Comparison of ENCODE assay signal across 23 cellular contexts in genomic region chr7:100576384-100576993, GRCh38. TPM values are rescaled to one million over a fixed set of nuclear protein-coding genes. Genes with fewer than 3 reads are reported as not detected.
DNase-seq lines count a peak whose midpoint lies in the region; ATAC-seq and TF ChIP-seq lines count a peak whose summit lies in the region.
"Had no signal": no experiment of that assay in that cellular context is flagged by ENCODE, and none has a peak within 500 bp of the region (broad histone marks: within the 10 kb centered on the region; RNA-seq: fewer than 3 reads in every experiment).

No MANE protein-coding gene starts in this region.

- H3K79me2 ChIP-seq in SK-N-SH (ENCODE audit: insufficient read depth): no peaks in the 10 kb centered on the region
- no peaks in the 10 kb centered on the region for H3K79me2 ChIP-seq in H9 (ENCODE audit: insufficient read depth, low read length)

- H3K4me1 Mint-ChIP-seq in H9 (peaks cover 11% of the 10 kb centered on the region in 2 experiments), endothelial cell (ENCODE audit: unreplicated experiment) (peaks cover 4% of the 10 kb centered on the region)

- H3K4me3 ChIP-seq in SK-N-SH (ENCODE audit: low read depth in 2 of 2, low read length in 1 of 2) (no peak overlapping the region), neuronal stem cell (ENCODE audit: low read length in 2 of 2) (no peak overlapping the region)
- H3K4me3 ChIP-seq: GM23248 had no signal

- no peaks in the 10 kb centered on the region for H3K4me1 ChIP-seq in SK-N-SH (ENCODE audit: control insufficient read depth in 1 of 2, insufficient read depth in 2 of 2, low read depth in 1 of 2, low read length in 1 of 2)
- peaks cover 4% of the 10 kb centered on the region; the same call in 1 of the 2 replicates for H3K4me1 ChIP-seq in H9 (ENCODE audit: insufficient read depth, low read length)
- H3K4me1 ChIP-seq in neuronal stem cell (ENCODE audit: control insufficient read depth in 2 of 2, insufficient read depth in 1 of 2, low read depth in 1 of 2, low read length in 2 of 2): peaks cover 10 to 12% of the 10 kb centered on the region in 2 donors

- H4K91ac ChIP-seq in H9 (ENCODE audit: insufficient read length, low read depth, low read length): no peak overlapping the region
- H4K91ac ChIP-seq in neuronal stem cell (ENCODE audit: low read depth, low read length, poor library complexity): no peak overlapping the region

- CTCF ChIA-PET in SK-N-SH (lab: Yijun Ruan, JAX): interaction anchor here (0.6 to 4.3 kb wide), 7 partner anchors 9 to 74 kb away, joined by 3 to 30 read pairs (median 6); partner anchors contain the start of gene FBXO24

- H3K27me3 Mint-ChIP-seq in H9 (ENCODE audit: low read depth) (no peaks in the 10 kb centered on the region), endothelial cell (ENCODE audit: unreplicated experiment) (peaks cover 20% of the 10 kb centered on the region)

- H2BK15ac ChIP-seq in H9 (ENCODE audit: low read depth, low read length) (no peak overlapping the region), neuronal stem cell (ENCODE audit: low read length) (no peak overlapping the region)

- no peak overlapping the region for H2BK12ac ChIP-seq in H9 (ENCODE audit: insufficient read length, low read depth, low read length)
- no peak overlapping the region for H2BK12ac ChIP-seq in neuronal stem cell (ENCODE audit: low read length)

- no peak for TF ChIP-seq RAD21 in SK-N-SH (IDR thresholded peaks at IDR 0.05; ENCODE audit: low read length)

- H3K4me3 Mint-ChIP-seq in H9 (no peak overlapping the region), endothelial cell (ENCODE audit: unreplicated experiment) (peak overlapping the region; percentile 44)
- H3K4me3 Mint-ChIP-seq: HFFc6 had no signal

- H3K9me2 ChIP-seq in SK-N-SH: no peaks in the 10 kb centered on the region

- H3K9ac ChIP-seq in SK-N-SH (no peak overlapping the region), H9 (ENCODE audit: extremely low read depth, insufficient read length, low read length) (no peak overlapping the region), neuronal stem cell (ENCODE audit: low read depth, low read length, poor library complexity) (no peak overlapping the region)
- H3K9ac ChIP-seq: GM23248, KMS-11 had no signal

- H2AFZ ChIP-seq in SK-N-SH (ENCODE audit: low read depth): no peak overlapping the region
- H2AFZ ChIP-seq in H9 (ENCODE audit: low read length): no peak overlapping the region
- no peak overlapping the region for H2AFZ ChIP-seq in neuronal stem cell (ENCODE audit: low read length)
- H2AFZ ChIP-seq: GM23248 had no signal

- no peaks in the 10 kb centered on the region for H3K23me2 ChIP-seq in H9 (ENCODE audit: insufficient read length, low read depth, low read length, poor library complexity, severe bottlenecking)

- H3K27ac Mint-ChIP-seq in H9 (no peak overlapping the region), endothelial cell (ENCODE audit: unreplicated experiment) (no peak overlapping the region)
- H3K27ac Mint-ChIP-seq: HFFc6 had no signal

- H3K56ac ChIP-seq in H9 (ENCODE audit: insufficient read length, low read depth, low read length): no peak overlapping the region

- H3K36me3 Mint-ChIP-seq in H9 (ENCODE audit: insufficient read depth in 1 of 3, low read depth in 3 of 3): peaks cover 13 to 27% (median 23%) of the 10 kb centered on the region in 3 experiments; a peak in 6 of 7 replicates
- peaks cover 12% of the 10 kb centered on the region for H3K36me3 Mint-ChIP-seq in endothelial cell (ENCODE audit: low read depth, unreplicated experiment)

- no peak overlapping the region for H4K5ac ChIP-seq in H9 (ENCODE audit: insufficient read length, low read depth, low read length)

- H2BK120ac ChIP-seq in H9 (ENCODE audit: low read depth, low read length, poor library complexity, severe bottlenecking) (no peak overlapping the region), neuronal stem cell (ENCODE audit: low read depth, low read length) (no peak overlapping the region)

- H3K18ac ChIP-seq in H9 (ENCODE audit: insufficient read length, low read depth, low read length) (no peak overlapping the region), neuronal stem cell (ENCODE audit: low read length) (no peak overlapping the region)

- 97% methylated on average over 13 of the region's 13 CpGs for WGBS in SK-N-SH (ENCODE audit: low lambda C conversion rate)
- WGBS in H9 (ENCODE audit: extremely low coverage, insufficient read length, low lambda C conversion rate): no CpG with 5 or more reads among the region's 13 CpGs
- no CpG with 5 or more reads among the region's 13 CpGs for WGBS in neuronal stem cell (ENCODE audit: extremely low coverage in 2 of 2, insufficient read length in 2 of 2, insufficient replicate concordance in 1 of 2), 2 donors

- H2AK5ac ChIP-seq in H9 (ENCODE audit: insufficient read length, low read length) (no peak overlapping the region), neuronal stem cell (ENCODE audit: low read depth, low read length) (no peak overlapping the region)

- H3K9me3 ChIP-seq in SK-N-SH: no peaks in the 10 kb centered on the region
- H3K9me3 ChIP-seq in H9 (ENCODE audit: control insufficient read depth, low read depth, low read length): no peaks in the 10 kb centered on the region
- H3K9me3 ChIP-seq in neuronal stem cell (replicated peaks in 1 of 2; ENCODE audit: control insufficient read depth in 2 of 2, insufficient read depth in 1 of 2, low read depth in 1 of 2, low read length in 2 of 2): peaks cover 0 to 5% of the 10 kb centered on the region in 2 donors

- H3K23ac ChIP-seq in H9 (ENCODE audit: insufficient read length, low read depth, low read length) (no peak overlapping the region), neuronal stem cell (ENCODE audit: low read depth, low read length, poor library complexity) (no peak overlapping the region)

- no peaks in the 10 kb centered on the region for H3K9me3 Mint-ChIP-seq in H9
- H3K9me3 Mint-ChIP-seq in endothelial cell (ENCODE audit: unreplicated experiment): no peaks in the 10 kb centered on the region
- H3K9me3 Mint-ChIP-seq: HFFc6 had no signal

- H3K4ac ChIP-seq in H9 (ENCODE audit: low read depth, low read length) (no peak overlapping the region), neuronal stem cell (ENCODE audit: low read length) (no peak overlapping the region)

- H3K79me1 ChIP-seq in H9 (ENCODE audit: insufficient read depth, low read depth, low read length, poor library complexity, severe bottlenecking) (no peaks in the 10 kb centered on the region), neuronal stem cell (ENCODE audit: low read depth, low read length) (peaks cover 2% of the 10 kb centered on the region)

- no peaks in the 10 kb centered on the region for H3F3A ChIP-seq in SK-N-SH (replicated peaks; ENCODE audit: insufficient read depth)

- no peak for ATAC-seq in SK-N-SH treated with all-trans-retinoic acid at 6 μM for 48 hours
- ATAC-seq in HG02852 (IDR thresholded peaks at IDR 0.05; ENCODE audit: unreplicated experiment): no peak

- H4K8ac ChIP-seq in H9 (replicated peaks; ENCODE audit: insufficient read length, low read depth, low read length) (no peak overlapping the region), neuronal stem cell (ENCODE audit: low read depth, low read length) (peak overlapping the region; percentile 65)

- H3K36me3 ChIP-seq in SK-N-SH (replicated peaks in 1 of 2; ENCODE audit: control insufficient read depth in 1 of 2, insufficient read depth in 2 of 2, low read length in 1 of 2): peaks cover 24 to 51% of the 10 kb centered on the region in 2 experiments
- peaks cover 39 to 60% of the 10 kb centered on the region in 2 donors for H3K36me3 ChIP-seq in neuronal stem cell (replicated peaks in 1 of 2; ENCODE audit: control insufficient read depth in 2 of 2, insufficient read depth in 2 of 2, low read length in 2 of 2)

- H4K20me1 ChIP-seq in SK-N-SH (ENCODE audit: insufficient read depth) (no peaks in the 10 kb centered on the region), H9 (ENCODE audit: control insufficient read depth, insufficient read depth, insufficient read length) (no peaks in the 10 kb centered on the region)

- H3K4me2 ChIP-seq in SK-N-SH (no peak overlapping the region), H9 (ENCODE audit: insufficient read depth, insufficient read length, low read length) (no peak overlapping the region), neuronal stem cell (ENCODE audit: insufficient read depth, low read length, poor library complexity, severe bottlenecking) (no peak overlapping the region)
- H3K4me2 ChIP-seq: KMS-11 had no signal

- TF ChIP-seq CTCF in SK-N-SH (IDR thresholded peaks at IDR 0.05) (no peak), H9 (conservative IDR thresholded peaks at IDR 0.05) (no peak), endothelial cell (IDR thresholded peaks at IDR 0.05; ENCODE audit: unreplicated experiment) (no peak)

- H3K27me3 ChIP-seq in SK-N-SH (ENCODE audit: insufficient read depth): no peaks in the 10 kb centered on the region
- no peaks in the 10 kb centered on the region for H3K27me3 ChIP-seq in H9 (ENCODE audit: insufficient read depth, low read length)
- peaks cover 0 to 2% (median 0%) of the 10 kb centered on the region in 3 experiments for H3K27me3 ChIP-seq in neuronal stem cell (ENCODE audit: control insufficient read depth in 3 of 3, insufficient read depth in 3 of 3, low read depth in 1 of 3, low read length in 3 of 3)

- no peak overlapping the region for H2BK5ac ChIP-seq in H9 (ENCODE audit: insufficient read length, low read length)
- no peak overlapping the region for H2BK5ac ChIP-seq in neuronal stem cell (ENCODE audit: low read length)

- DNase-seq in SK-N-SH (peak; percentile 15), H9 (peak; percentile 12), endothelial cell (ENCODE audit: low spot score) (no peak), neuronal stem cell (ENCODE audit: low spot score) (no peak), SW 1271 (lab: John Stamatoyannopoulos, UW) (no peak)
- no peak for DNase-seq in stimulated activated CD4-positive, alpha-beta T cell treated with anti-CD3 and anti-CD28 coated beads, Interleukin-4, amount 100 ng/mL, for 1 hour
- DNase-seq: 8988T, ACHN, Calu3, DMS79 treated with DMSO at 0.1 percent for 48 hours, GF-D8, GM23248, HFFc6, IMR-90, MM.1S, NCI-H2029 treated with DMSO at 0.1 percent for 48 hours, NCI-H2227 treated with DMSO at 0.1 percent for 48 hours, NCI-H526 treated with DMSO at 0.1 percent for 48 hours, RPMI8226, SHP77 had no signal

- H3T11ph ChIP-seq in H9 (ENCODE audit: low read length): no peak overlapping the region

- TF ChIP-seq EP300 in SK-N-SH (IDR thresholded peaks at IDR 0.05; ENCODE audit: borderline replicate concordance in 1 of 2, low read depth in 1 of 2, low read length in 1 of 2): no peak

- no peak overlapping the region for H3K14ac ChIP-seq in H9 (ENCODE audit: insufficient read depth, low read length)
- H3K14ac ChIP-seq in neuronal stem cell (ENCODE audit: low read length): no peak overlapping the region

- POLR2A ChIA-PET in SK-N-SH (lab: Yijun Ruan, JAX): interaction anchor here (0.6 kb wide), 1 partner anchor 174 kb away, joined by 3 read pairs; no protein-coding TSS in a partner anchor

- H3K27ac ChIP-seq in SK-N-SH (ENCODE audit: low read depth in 2 of 2, low read length in 1 of 2) (no peak overlapping the region), H9 (ENCODE audit: insufficient read length, low read depth, low read length) (no peak overlapping the region), neuronal stem cell (replicated peaks; ENCODE audit: low read length) (no peak overlapping the region)
- H3K27ac ChIP-seq: GM23248, KMS-11 had no signal

- no peak overlapping the region for H2BK20ac ChIP-seq in H9 (ENCODE audit: low read depth, low read length, poor library complexity, severe bottlenecking)

RNA-seq across cellular contexts. Expression of gene SAP25, which starts 2.8 kb away (rescaled TPM):
- 1.0 and 1.2 TPM in 2 replicates for polyA plus RNA-seq in SK-N-SH (2012; rRNA removed)
- 0.18 TPM in 1 of 2 replicates, not detected in the other for polyA plus RNA-seq in SK-N-SH (2012; cell fraction: cytosol; rRNA removed)
- polyA plus RNA-seq in SK-N-SH (2012; cell fraction: nucleus; rRNA removed): 8.7 and 22.8 TPM in 2 replicates
- 4.2 and 5.1 TPM in 2 replicates for total RNA-seq in H9 (2021)
- total RNA-seq in endothelial cell (ENCODE audit: unreplicated experiment): 2.6 TPM
- 4.0 TPM for polyA plus RNA-seq in neuronal stem cell (2013, experiment 1 of 2)
- polyA plus RNA-seq in neuronal stem cell (2013, experiment 2 of 2): 3.4 TPM
- total RNA-seq: GM23248, IMR-90 had no signal
- polyA plus RNA-seq: GM23248 had no signal

RNA-seq across cellular contexts. Expression of gene LRCH4, which starts 9.4 kb away (rescaled TPM):
- polyA plus RNA-seq in SK-N-SH (2012; rRNA removed): 24.2 and 29.8 TPM in 2 replicates
- 6.4 and 8.9 TPM in 2 replicates for polyA plus RNA-seq in SK-N-SH (2012; cell fraction: cytosol; rRNA removed)
- 189 and 213 TPM in 2 replicates for polyA plus RNA-seq in SK-N-SH (2012; cell fraction: nucleus; rRNA removed)
- total RNA-seq in H9 (2021) (36.8 and 39.1 TPM in 2 replicates), endothelial cell (ENCODE audit: unreplicated experiment) (89.7 TPM)
- polyA plus RNA-seq in neuronal stem cell (2013, experiment 1 of 2): 30.1 TPM
- polyA plus RNA-seq in neuronal stem cell (2013, experiment 2 of 2): 28.3 TPM

RNA-seq across cellular contexts. Expression of gene FBXO24, which starts 9.6 kb away (rescaled TPM):
- 0.71 and 0.94 TPM in 2 replicates for polyA plus RNA-seq in SK-N-SH (2012; rRNA removed)
- polyA plus RNA-seq in SK-N-SH (2012; cell fraction: cytosol; rRNA removed): 0.52 and 0.54 TPM in 2 replicates
- 3.3 and 3.7 TPM in 2 replicates for polyA plus RNA-seq in SK-N-SH (2012; cell fraction: nucleus; rRNA removed)
- 0.85 and 1.3 TPM in 2 replicates for total RNA-seq in H9 (2021)
- 1.3 TPM for total RNA-seq in endothelial cell (ENCODE audit: unreplicated experiment)
- polyA plus RNA-seq in neuronal stem cell (2013, experiment 1 of 2): 1.2 TPM
- polyA plus RNA-seq in neuronal stem cell (2013, experiment 2 of 2): 1.1 TPM

RNA-seq across cellular contexts. Expression of gene PCOLCE, which starts 25.7 kb away (rescaled TPM):
- polyA plus RNA-seq in SK-N-SH (2012; rRNA removed): 190 and 448 TPM in 2 replicates
- 153 and 201 TPM in 2 replicates for polyA plus RNA-seq in SK-N-SH (2012; cell fraction: cytosol; rRNA removed)
- polyA plus RNA-seq in SK-N-SH (2012; cell fraction: nucleus; rRNA removed): 1,146 and 1,459 TPM in 2 replicates
- total RNA-seq in H9 (2021) (25.8 and 26.1 TPM in 2 replicates), endothelial cell (ENCODE audit: unreplicated experiment) (4.4 TPM)
- 24.7 TPM for polyA plus RNA-seq in neuronal stem cell (2013, experiment 1 of 2)
- 24.4 TPM for polyA plus RNA-seq in neuronal stem cell (2013, experiment 2 of 2)

RNA-seq across cellular contexts. Expression of gene MOSPD3, which starts 35.9 kb away (rescaled TPM):
- polyA plus RNA-seq in SK-N-SH (2012; rRNA removed): 30.0 and 61.7 TPM in 2 replicates
- 23.2 and 36.6 TPM in 2 replicates for polyA plus RNA-seq in SK-N-SH (2012; cell fraction: cytosol; rRNA removed)
- polyA plus RNA-seq in SK-N-SH (2012; cell fraction: nucleus; rRNA removed): 81.3 and 91.3 TPM in 2 replicates
- total RNA-seq in H9 (2021): 16.7 and 17.5 TPM in 2 replicates
- total RNA-seq in endothelial cell (ENCODE audit: unreplicated experiment): 31.7 TPM
- 24.3 TPM for polyA plus RNA-seq in neuronal stem cell (2013, experiment 1 of 2)
- polyA plus RNA-seq in neuronal stem cell (2013, experiment 2 of 2): 22.7 TPM

Comparison
In these comparisons a context has a peak if more than half of its experiments do, and no peak if none do; other contexts are left out.
1. DNase-seq: peak in SK-N-SH (single experiment) and H9 (single experiment); none in endothelial cell (single experiment), neuronal stem cell (single experiment), SW 1271 (0 of 2) and stimulated activated CD4-positive, alpha-beta T cell treated with anti-CD3 and anti-CD28 coated beads, Interleukin-4, amount 100 ng/mL, for 1 hour (single experiment).